In genomic region chr12:6335451-6336078, GRCh38 we compare ENCODE assay signal across 8 cellular contexts. TPM values are rescaled to one million over a fixed set of nuclear protein-coding genes. Genes with fewer than 3 reads are reported as not detected.
DNase-seq lines count a peak whose midpoint lies in the region; ATAC-seq, FAIRE-seq and TF ChIP-seq lines count a peak whose summit lies in the region.

No MANE protein-coding gene starts in this region.

- no peak overlapping the region; the same call in 1 of the 2 replicates for H3K27ac Mint-ChIP-seq in GM23338
- H3K27ac Mint-ChIP-seq in stimulated activated effector memory CD8-positive, alpha-beta T cell treated with anti-CD3 and anti-CD28 coated beads, Interleukin-12 subunit alpha, Interleukin-12 subunit beta, amount 100 ng/mL, for 72 hours = no peak overlapping the region

- CTCF ChIA-PET in endothelial cell of umbilical vein (lab: Charles Lee) = interaction anchor here (0.7 to 4.4 kb wide), 22 partner anchors 8 to 347 kb away, joined by 3 to 58 read pairs (median 8); partner anchors contain the start of genes LTBR and SCNN1A

- POLR2A ChIA-PET in endothelial cell of umbilical vein (lab: Charles Lee) = interaction anchor here (0.8 to 1.8 kb wide), 10 partner anchors 10 to 204 kb away, joined by 3 to 13 read pairs (median 7); partner anchors contain the start of genes GAPDH, LTBR and VAMP1

- no peak overlapping the region for H2AFZ ChIP-seq in GM23338
- H2AFZ ChIP-seq in endothelial cell of umbilical vein (ENCODE audit: low read depth, low read length) = no peak overlapping the region

- no TSS peak for BruUV-seq in endothelial cell of umbilical vein (replicated peaks; lab: Mats Ljungman, UMichigan)

- peak overlapping the region; percentile 43 for H3K4me3 ChIP-seq in GM23338
- peak overlapping the region in 2 of 3 experiments; percentile 1 to 37 for H3K4me3 ChIP-seq in endothelial cell of umbilical vein (replicated peaks in 1 of 3; ENCODE audit: insufficient read depth in 1 of 3, low read depth in 1 of 3, low read length in 3 of 3)
- peak overlapping the region; percentile 3 to 99 for H3K4me3 ChIP-seq in muscle layer of colon (ENCODE audit: low read depth in 1 of 2, low read length in 2 of 2)

- H3K4me1 ChIP-seq in GM23338 (ENCODE audit: insufficient read depth) = peaks cover 56% of the 10 kb centered on the region
- H3K4me1 ChIP-seq in endothelial cell of umbilical vein (ENCODE audit: control insufficient read depth, extremely low read depth, insufficient read depth, low read length) = peaks cover 63% of the 10 kb centered on the region
- H3K4me1 ChIP-seq in muscle layer of colon (ENCODE audit: insufficient read depth, low read length) = peaks cover 73% of the 10 kb centered on the region

- H3F3A ChIP-seq in GM23338 (replicated peaks; ENCODE audit: low read depth) = peaks cover 34% of the 10 kb centered on the region

- H3K36me3 Mint-ChIP-seq in GM23338 (ENCODE audit: low read depth) = peaks cover 44% of the 10 kb centered on the region
- H3K36me3 Mint-ChIP-seq in stimulated activated effector memory CD8-positive, alpha-beta T cell treated with anti-CD3 and anti-CD28 coated beads, Interleukin-12 subunit alpha, Interleukin-12 subunit beta, amount 100 ng/mL, for 72 hours = peaks cover 55% of the 10 kb centered on the region

- peak; percentile 35 to 60; a peak in 3 of 4 replicates for TF ChIP-seq CTCF in GM23338 (conservative IDR thresholded peaks at IDR 0.05; ENCODE audit: low read depth in 2 of 2)
- TF ChIP-seq CTCF in endothelial cell of umbilical vein (IDR thresholded peaks at IDR 0.05; ENCODE audit: extremely low read depth in 1 of 2, insufficient read depth in 1 of 2, low read depth in 1 of 2, low read length in 2 of 2) = peak; percentile 70 to 71

- H4K20me1 ChIP-seq in GM23338 (replicated peaks; ENCODE audit: insufficient read depth) = 0 out of 2 replicates have a peak, but pooled peaks cover 3% of the 10 kb centered on the region
- H4K20me1 ChIP-seq in endothelial cell of umbilical vein (replicated peaks; ENCODE audit: control insufficient read depth, extremely low read depth, insufficient read depth, low read length) = no peaks in the 10 kb centered on the region

- peak; percentile 77 for DNase-seq in GDM1 (lab: John Stamatoyannopoulos, UW)
- peak; percentile 58 for DNase-seq in GM23338 (ENCODE audit: low spot score)
- DNase-seq in MV-4-11 (lab: John Stamatoyannopoulos, UW) = peak; percentile 87
- peak; percentile 92 for DNase-seq in activated CD8-positive, alpha-beta memory T cell treated with anti-CD3 and anti-CD28 coated beads for 24 hours
- DNase-seq in endothelial cell of umbilical vein (ENCODE audit: low read depth, low spot score) = peak; percentile 85
- DNase-seq in stimulated activated effector memory CD8-positive, alpha-beta T cell treated with anti-CD3 and anti-CD28 coated beads, Interleukin-12 subunit alpha, Interleukin-12 subunit beta, amount 100 ng/mL, for 72 hours (ENCODE audit: low spot score in 2 of 2) = peak; percentile 69 to 90
- DNase-seq in cerebellar nuclear complex (lab: John Stamatoyannopoulos, UW) = no peak

- intact Hi-C loops in endothelial cell of umbilical vein (cut with micrococcal nuclease) = loop anchor here (1.0 to 5.0 kb wide), 9 partner anchors 10 to 199 kb away; partner anchors contain the start of genes GAPDH and LTBR

- H3K27me3 ChIP-seq in GM23338 (ENCODE audit: insufficient read depth) (no peaks in the 10 kb centered on the region), endothelial cell of umbilical vein (ENCODE audit: control insufficient read depth in 2 of 2, insufficient read depth in 2 of 2, low read length in 2 of 2) (no peaks in the 10 kb centered on the region), muscle layer of colon (ENCODE audit: control insufficient read depth in 1 of 2, insufficient read depth in 2 of 2, low read length in 2 of 2) (no peaks in the 10 kb centered on the region)

- peaks cover 59% of the 10 kb centered on the region for H3K79me2 ChIP-seq in GM23338 (replicated peaks; ENCODE audit: insufficient read depth)
- H3K79me2 ChIP-seq in endothelial cell of umbilical vein (ENCODE audit: control insufficient read depth, insufficient read depth, low read length) = peaks cover 66% of the 10 kb centered on the region

- H3K4me3 Mint-ChIP-seq in GM23338 = no peak overlapping the region; the same call in 1 of the 3 replicates
- H3K4me3 Mint-ChIP-seq in stimulated activated effector memory CD8-positive, alpha-beta T cell treated with anti-CD3 and anti-CD28 coated beads, Interleukin-12 subunit alpha, Interleukin-12 subunit beta, amount 100 ng/mL, for 72 hours = no peak overlapping the region

- no peaks in the 10 kb centered on the region for H3K9me3 ChIP-seq in endothelial cell of umbilical vein (replicated peaks; ENCODE audit: control insufficient read depth, insufficient read depth, low read length)
- H3K9me3 ChIP-seq in muscle layer of colon (ENCODE audit: low read length) = no peaks in the 10 kb centered on the region

- no peak for TF ChIP-seq POLR2A in endothelial cell of umbilical vein (IDR thresholded peaks at IDR 0.05; ENCODE audit: low read depth, low read length)

- H3K27me3 Mint-ChIP-seq in GM23338 (ENCODE audit: insufficient read depth, low read depth, poor library complexity) = peaks cover 15% of the 10 kb centered on the region

- no peaks in the 10 kb centered on the region for H3K9me1 ChIP-seq in endothelial cell of umbilical vein (replicated peaks; ENCODE audit: control insufficient read depth, extremely low read depth, insufficient read depth, low read length)

- H3K9ac ChIP-seq in endothelial cell of umbilical vein (replicated peaks; ENCODE audit: extremely low read depth, insufficient read depth, low read length) (peak overlapping the region; percentile 75), muscle layer of colon (ENCODE audit: low read length) (peak overlapping the region; percentile 73)

- dilution Hi-C loops in endothelial cell of umbilical vein (cut with MboI; ENCODE audit: extremely low pct_ligation_motif_present, low sequenced_read_pairs) = no loop called here

- H3K4me2 ChIP-seq in GM23338 = peak overlapping the region; percentile 50
- peak overlapping the region; percentile 60 for H3K4me2 ChIP-seq in endothelial cell of umbilical vein (ENCODE audit: insufficient read depth, low read length)

- H3K9me3 Mint-ChIP-seq in GM23338 = no peaks in the 10 kb centered on the region
- no peaks in the 10 kb centered on the region for H3K9me3 Mint-ChIP-seq in stimulated activated effector memory CD8-positive, alpha-beta T cell treated with anti-CD3 and anti-CD28 coated beads, Interleukin-12 subunit alpha, Interleukin-12 subunit beta, amount 100 ng/mL, for 72 hours

- H3K27ac ChIP-seq in GM23338 (ENCODE audit: low read depth) (peak overlapping the region; percentile 98), endothelial cell of umbilical vein (ENCODE audit: insufficient read depth, low read depth, low read length) (peak overlapping the region; percentile 92), muscle layer of colon (ENCODE audit: low read depth, low read length) (peak overlapping the region; percentile 100)

- H3K36me3 ChIP-seq in GM23338 (ENCODE audit: insufficient read depth) = peaks cover 19% of the 10 kb centered on the region; the same call in 1 of the 2 replicates
- peaks cover 17 to 27% of the 10 kb centered on the region in 2 experiments for H3K36me3 ChIP-seq in endothelial cell of umbilical vein (ENCODE audit: control insufficient read depth in 2 of 2, extremely low read depth in 1 of 2, insufficient read depth in 2 of 2, low read length in 2 of 2)
- H3K36me3 ChIP-seq in muscle layer of colon (ENCODE audit: insufficient read depth, low read length) = peaks cover 44% of the 10 kb centered on the region

- ATAC-seq in GM23338 = peak; percentile 23
- ATAC-seq in stimulated activated effector memory CD8-positive, alpha-beta T cell treated with anti-CD3 and anti-CD28 coated beads, Interleukin-12 subunit alpha, Interleukin-12 subunit beta, amount 100 ng/mL, for 72 hours = peak; percentile 85

- peaks cover 29% of the 10 kb centered on the region for H3K4me1 Mint-ChIP-seq in GM23338
- peaks cover 6% of the 10 kb centered on the region for H3K4me1 Mint-ChIP-seq in stimulated activated effector memory CD8-positive, alpha-beta T cell treated with anti-CD3 and anti-CD28 coated beads, Interleukin-12 subunit alpha, Interleukin-12 subunit beta, amount 100 ng/mL, for 72 hours

- no peaks in the 10 kb centered on the region for H3K9me2 ChIP-seq in GM23338 (ENCODE audit: insufficient read depth)

- peak; percentile 18 for FAIRE-seq in endothelial cell of umbilical vein (lab: Jason Lieb, UNC)

RNA-seq across cellular contexts. Expression of gene TNFRSF1A, which starts 6.3 kb away (rescaled TPM):
- 36.7 and 43.4 TPM in 2 replicates for total RNA-seq in GM23338 (2014; rRNA removed; shearing (Covaris generic))
- polyA plus RNA-seq in GM23338 (2016; fragmentation: Nextera tagmentation; extraction: Ambion mirVana) = 24.3 and 28.5 TPM in 2 replicates
- 84.0 and 98.2 TPM in 2 replicates for total RNA-seq in endothelial cell of umbilical vein
- 86.5 and 92.9 TPM in 2 replicates for polyA plus RNA-seq in endothelial cell of umbilical vein
- polyA plus RNA-seq in endothelial cell of umbilical vein (2011; cell fraction: cytosol; rRNA removed) = 83.7 and 84.0 TPM in 2 replicates
- 63.0 and 68.9 TPM in 2 replicates for polyA plus RNA-seq in endothelial cell of umbilical vein (2011; cell fraction: nucleus; rRNA removed)
- polyA plus RNA-seq in endothelial cell of umbilical vein (2012) = 101 and 108 TPM in 2 replicates
- 91.7 and 97.9 TPM in 2 replicates for polyA minus RNA-seq in endothelial cell of umbilical vein
- polyA minus RNA-seq in endothelial cell of umbilical vein (2011; cell fraction: cytosol; rRNA and poly(A)+ RNA removed) = 65.3 TPM
- 58.5 and 60.2 TPM in 2 replicates for polyA minus RNA-seq in endothelial cell of umbilical vein (2011; cell fraction: nucleus; rRNA and poly(A)+ RNA removed)

RNA-seq across cellular contexts. Expression of gene PLEKHG6, which starts 25.1 kb away (rescaled TPM):
- total RNA-seq in GM23338 (2014; rRNA removed; shearing (Covaris generic)) = 21.3 and 174 TPM in 2 replicates
- 15.7 and 18.0 TPM in 2 replicates for polyA plus RNA-seq in GM23338 (2016; fragmentation: Nextera tagmentation; extraction: Ambion mirVana)
- total RNA-seq in endothelial cell of umbilical vein = 0.48 TPM in 1 of 2 replicates, not detected in the other
- 0.11 and 0.12 TPM in 2 replicates for polyA plus RNA-seq in endothelial cell of umbilical vein
- polyA plus RNA-seq in endothelial cell of umbilical vein (2011; cell fraction: cytosol; rRNA removed) = 0.09 and 0.79 TPM in 2 replicates
- 0.04 TPM in 1 of 2 replicates, not detected in the other for polyA plus RNA-seq in endothelial cell of umbilical vein (2011; cell fraction: nucleus; rRNA removed)
- 0.14 and 0.50 TPM in 2 replicates for polyA plus RNA-seq in endothelial cell of umbilical vein (2012)
- polyA minus RNA-seq in endothelial cell of umbilical vein = not detected in 2 replicates
- not detected for polyA minus RNA-seq in endothelial cell of umbilical vein (2011; cell fraction: cytosol; rRNA and poly(A)+ RNA removed)
- polyA minus RNA-seq in endothelial cell of umbilical vein (2011; cell fraction: nucleus; rRNA and poly(A)+ RNA removed) = not detected in 2 replicates

RNA-seq across cellular contexts. Expression of gene SCNN1A, which starts 39.8 kb away (rescaled TPM):
- total RNA-seq in GM23338 (2014; rRNA removed; shearing (Covaris generic)) = 125 and 134 TPM in 2 replicates
- polyA plus RNA-seq in GM23338 (2016; fragmentation: Nextera tagmentation; extraction: Ambion mirVana) = 34.0 and 37.1 TPM in 2 replicates
- total RNA-seq in endothelial cell of umbilical vein = 0.18 TPM in 1 of 2 replicates, not detected in the other
- polyA plus RNA-seq in endothelial cell of umbilical vein = 0.12 and 0.14 TPM in 2 replicates
- polyA plus RNA-seq in endothelial cell of umbilical vein (2011; cell fraction: cytosol; rRNA removed) = 0.03 TPM in 2 replicates
- polyA plus RNA-seq in endothelial cell of umbilical vein (2011; cell fraction: nucleus; rRNA removed) = 0.24 and 0.40 TPM in 2 replicates
- 0.24 TPM in 1 of 2 replicates, not detected in the other for polyA plus RNA-seq in endothelial cell of umbilical vein (2012)
- not detected in 2 replicates for polyA minus RNA-seq in endothelial cell of umbilical vein
- polyA minus RNA-seq in endothelial cell of umbilical vein (2011; cell fraction: cytosol; rRNA and poly(A)+ RNA removed) = 3.2 TPM
- polyA minus RNA-seq in endothelial cell of umbilical vein (2011; cell fraction: nucleus; rRNA and poly(A)+ RNA removed) = not detected in 2 replicates

RNA-seq across cellular contexts. Expression of gene LTBR, which starts 48.4 kb away (rescaled TPM):
- 6.8 and 7.1 TPM in 2 replicates for total RNA-seq in GM23338 (2014; rRNA removed; shearing (Covaris generic))
- polyA plus RNA-seq in GM23338 (2016; fragmentation: Nextera tagmentation; extraction: Ambion mirVana) (6.1 and 10.5 TPM in 2 replicates), endothelial cell of umbilical vein (70.7 and 82.2 TPM in 2 replicates)
- total RNA-seq in endothelial cell of umbilical vein = 84.1 and 102 TPM in 2 replicates
- 46.4 and 59.5 TPM in 2 replicates for polyA plus RNA-seq in endothelial cell of umbilical vein (2011; cell fraction: cytosol; rRNA removed)
- polyA plus RNA-seq in endothelial cell of umbilical vein (2011; cell fraction: nucleus; rRNA removed) = 47.3 TPM in 2 replicates
- 66.7 and 93.7 TPM in 2 replicates for polyA plus RNA-seq in endothelial cell of umbilical vein (2012)
- polyA minus RNA-seq in endothelial cell of umbilical vein = 15.6 and 26.2 TPM in 2 replicates
- 33.2 TPM for polyA minus RNA-seq in endothelial cell of umbilical vein (2011; cell fraction: cytosol; rRNA and poly(A)+ RNA removed)
- 17.9 and 21.2 TPM in 2 replicates for polyA minus RNA-seq in endothelial cell of umbilical vein (2011; cell fraction: nucleus; rRNA and poly(A)+ RNA removed)

Comparison
In these comparisons a context has a peak if more than half of its experiments do, and no peak if none do; other contexts are left out.
1. DNase-seq: peak in GDM1 (single experiment), GM23338 (single experiment), MV-4-11 (single experiment), activated CD8-positive, alpha-beta memory T cell treated with anti-CD3 and anti-CD28 coated beads for 24 hours (single experiment), endothelial cell of umbilical vein (single experiment) and stimulated activated effector memory CD8-positive, alpha-beta T cell treated with anti-CD3 and anti-CD28 coated beads, Interleukin-12 subunit alpha, Interleukin-12 subunit beta, amount 100 ng/mL, for 72 hours (2 of 2); none in cerebellar nuclear complex (0 of 2).
2. RNA of gene PLEKHG6, which starts 25.1 kb away (total RNA-seq): 21.3 to 174 TPM in GM23338; 0.48 TPM in endothelial cell of umbilical vein; every median in the first group is over 10 times any median in the second.
3. RNA of gene SCNN1A, which starts 39.8 kb away (total RNA-seq): 125 to 134 TPM in GM23338; 0.18 TPM in endothelial cell of umbilical vein; every median in the first group is over 10 times any median in the second.
4. Peak in every context shown above with its lines, with median percentiles within 50 percentile points of each other: H3K27ac ChIP-seq and H3K4me3 ChIP-seq.